ENCODE assay signal across 1 cellular context in the genomic region with DNA sequence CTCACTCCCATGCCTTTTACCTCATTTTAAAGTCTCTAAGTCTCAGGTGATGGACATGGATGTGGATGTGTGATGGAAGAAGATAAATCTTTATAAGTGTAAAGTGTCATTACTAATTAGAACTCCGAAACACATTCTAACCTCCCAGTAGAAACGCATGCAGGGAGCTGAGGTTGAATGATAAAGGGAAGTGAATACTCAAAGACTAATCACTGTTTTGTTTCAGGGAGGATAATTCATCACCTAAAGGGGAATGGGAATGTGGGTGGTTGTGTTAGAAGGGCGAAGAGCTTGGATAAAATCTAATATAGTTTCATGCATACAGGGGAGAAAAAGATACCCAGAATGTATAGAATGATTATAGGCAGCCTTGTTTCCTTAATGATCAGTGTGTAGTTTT.
TF ChIP-seq lines count a peak whose summit lies in the region.

No MANE protein-coding gene starts in this region.

TF ChIP-seq in GM23338, 12 proteins besides CTCF, POLR2A, EP300 and RAD21 (continued from another document):
- TF ChIP-seq ZNF114 (CRISPR knock-in tag; IDR thresholded peaks at IDR 0.05): no peak
- TF ChIP-seq CREB1 (CRISPR knock-in tag; IDR thresholded peaks at IDR 0.05; ENCODE audit: low read depth): no peak
